Comparison of ENCODE assay signal across 12 cellular contexts in genomic region chr16:85017151-85017550, GRCh38. TPM values are rescaled to one million over a fixed set of nuclear protein-coding genes. Genes with fewer than 3 reads are reported as not detected.
DNase-seq lines count a peak whose midpoint lies in the region; FAIRE-seq and TF ChIP-seq lines count a peak whose summit lies in the region.
"Had no signal": no experiment of that assay in that cellular context is flagged by ENCODE, and none has a peak within 500 bp of the region (broad histone marks: within the 10 kb centered on the region; RNA-seq: fewer than 3 reads in every experiment).

No MANE protein-coding gene starts in this region.

- CTCF ChIA-PET in mammary epithelial cell (lab: Charles Lee; ENCODE audit: low non-redundant PET), result no interaction called here

- H3K4me3 ChIP-seq in choroid plexus epithelial cell (ENCODE audit: low read depth, low read length) (no peak overlapping the region), Peyer's patch (no peak overlapping the region), mammary epithelial cell (replicated peaks in 1 of 3; ENCODE audit: insufficient read depth in 1 of 3, low read depth in 2 of 3, low read length in 3 of 3) (no peak overlapping the region)
- H3K4me3 ChIP-seq: pancreas had no signal

- peak; percentile 87 to 89 for DNase-seq in AML-193 (lab: John Stamatoyannopoulos, UW)
- no peak for DNase-seq in GM19239 (ENCODE audit: insufficient read length, low spot score)
- peak; percentile 94 for DNase-seq in NOMO-1 treated with DMSO at 0.1 percent for 48 hours (lab: John Stamatoyannopoulos, UW; ENCODE audit: unreplicated experiment)
- DNase-seq in choroid plexus epithelial cell (ENCODE audit: low read depth), result peak; percentile 53
- DNase-seq in Peyer's patch, result no peak
- DNase-seq in mammary epithelial cell, result no peak
- DNase-seq in ACHN, result no peak
- no peak for DNase-seq in NCI-H128 (lab: John Stamatoyannopoulos, UW; ENCODE audit: unreplicated experiment)
- DNase-seq: HFFc6, OCI-M1 had no signal

- H3K79me2 ChIP-seq in mammary epithelial cell (ENCODE audit: insufficient read depth, low read length), result no peaks in the 10 kb centered on the region

- TF ChIP-seq POLR2A in Peyer's patch (IDR thresholded peaks at IDR 0.05), result no peak

- FAIRE-seq in GM19239 (lab: Jason Lieb, UNC), result peak; percentile 14
- FAIRE-seq: colon, pancreas had no signal

- BruUV-seq in mammary epithelial cell (replicated peaks; lab: Mats Ljungman, UMichigan), result no TSS peak

- dilution Hi-C loops in mammary epithelial cell (cut with HindIII; ENCODE audit: low sequenced_read_pairs), result no loop called here

- H3K36me3 ChIP-seq in Peyer's patch, result no peaks in the 10 kb centered on the region
- no peaks in the 10 kb centered on the region for H3K36me3 ChIP-seq in mammary epithelial cell (ENCODE audit: insufficient read depth, low read length)
- H3K36me3 ChIP-seq: pancreas had no signal

- in situ Hi-C loops in mammary epithelial cell (cut with MboI; ENCODE audit: low sequenced_read_pairs in 2 of 2), result no loop called here
- in situ Hi-C loops in ACHN (cut with HindIII; ENCODE audit: low pct_ligation_motif_present, low pct_unique_long_range_greater_than_20kb, low sequenced_read_pairs), result no loop called here

- H2AFZ ChIP-seq in mammary epithelial cell (ENCODE audit: low read depth, low read length), result no peak overlapping the region

- intact Hi-C loops in mammary epithelial cell (cut with micrococcal nuclease), result no loop called here

- peaks cover 0 to 17% (median 0%) of the 10 kb centered on the region in 4 donors for H3K4me1 ChIP-seq in Peyer's patch
- peaks cover 5% of the 10 kb centered on the region for H3K4me1 ChIP-seq in mammary epithelial cell (ENCODE audit: insufficient read depth, low read length)

- 100% methylated on average over 4 of the region's 4 CpGs for WGBS in mammary epithelial cell (ENCODE audit: low coverage, missing lambda C conversion rate)

- H3K9me3 ChIP-seq in Peyer's patch (no peaks in the 10 kb centered on the region), mammary epithelial cell (replicated peaks; ENCODE audit: insufficient read depth, low read length) (no peaks in the 10 kb centered on the region)
- H3K9me3 ChIP-seq: pancreas had no signal

- no peak overlapping the region for H3K9ac ChIP-seq in mammary epithelial cell (ENCODE audit: insufficient read depth, low read length)

- no peak overlapping the region for H3K4me2 ChIP-seq in mammary epithelial cell (ENCODE audit: insufficient read depth, low read depth, low read length)

- H4K20me1 ChIP-seq in mammary epithelial cell (ENCODE audit: insufficient read depth, low read length), result no peaks in the 10 kb centered on the region

- H3K27me3 ChIP-seq in Peyer's patch (no peaks in the 10 kb centered on the region), mammary epithelial cell (ENCODE audit: insufficient read depth, low read length) (no peaks in the 10 kb centered on the region)
- H3K27me3 ChIP-seq: pancreas had no signal

- H3K27ac ChIP-seq in Peyer's patch, result no peak overlapping the region
- no peak overlapping the region for H3K27ac ChIP-seq in mammary epithelial cell (ENCODE audit: insufficient read depth, low read depth, low read length)

- TF ChIP-seq CTCF in choroid plexus epithelial cell (conservative IDR thresholded peaks at IDR 0.05; ENCODE audit: low read depth, low read length) (no peak), Peyer's patch (IDR thresholded peaks at IDR 0.05) (no peak), mammary epithelial cell (conservative IDR thresholded peaks at IDR 0.05 in 1 of 2, IDR thresholded peaks at IDR 0.05 in 1 of 2; ENCODE audit: extremely low read depth in 1 of 2, insufficient read depth in 1 of 2, low read depth in 1 of 2, low read length in 2 of 2) (no peak)

RNA-seq across cellular contexts. Expression of gene ZDHHC7, which starts 5.8 kb away (rescaled TPM):
- total RNA-seq in Peyer's patch (10 to 100 TPM; 24.8 to 89.1 (median 69.6) TPM), mammary epithelial cell (10 to 100 TPM; 46.9 to 83.4 TPM)
- 54.7 TPM for polyA plus RNA-seq in mammary epithelial cell
- polyA minus RNA-seq in mammary epithelial cell, result 173 TPM

RNA-seq across cellular contexts. Expression of gene KIAA0513, which starts 10.4 kb away (rescaled TPM):
- total RNA-seq in Peyer's patch (10 to 100 TPM; 17.7 to 52.0 (median 23.9) TPM), mammary epithelial cell (10 to 100 TPM in 1 of 2 donors, 1 to 10 TPM in 1; 5.0 to 10.0 TPM)
- polyA plus RNA-seq in mammary epithelial cell, result 3.4 TPM
- 8.7 TPM for polyA minus RNA-seq in mammary epithelial cell

Comparison
In these comparisons a context has a peak if more than half of its experiments do, and no peak if none do; other contexts are left out.
1. DNase-seq: peak in AML-193 (2 of 2), NOMO-1 treated with DMSO at 0.1 percent for 48 hours (single experiment) and choroid plexus epithelial cell (single experiment); none in GM19239 (single experiment), Peyer's patch (0 of 3), mammary epithelial cell (single experiment), ACHN (single experiment) and NCI-H128 (single experiment).